ENCODE assay signal across 1 cellular context in genomic region chr12:23055004-23055403, GRCh38.
TF ChIP-seq lines count a peak whose summit lies in the region.

No MANE protein-coding gene starts in this region.

TF ChIP-seq in HepG2, 621 proteins besides CTCF, POLR2A, EP300 and RAD21 (continued from another document):
- peak; percentile 97 for TF ChIP-seq THRA (CRISPR knock-in tag; IDR thresholded peaks at IDR 0.05; ENCODE audit: borderline replicate concordance)
- TF ChIP-seq ZNF615 (CRISPR knock-in tag; IDR thresholded peaks at IDR 0.05; ENCODE audit: borderline replicate concordance): no peak
- peak; percentile 76 for TF ChIP-seq STAG1 (CRISPR knock-in tag; IDR thresholded peaks at IDR 0.05)
- no peak for TF ChIP-seq MED8 (CRISPR knock-in tag; IDR thresholded peaks at IDR 0.05; ENCODE audit: insufficient replicate concordance)
- TF ChIP-seq ZSCAN31 (CRISPR knock-in tag; IDR thresholded peaks at IDR 0.05; ENCODE audit: low read depth): no peak
- no peak for TF ChIP-seq ZNF780A (CRISPR knock-in tag; IDR thresholded peaks at IDR 0.05)
- TF ChIP-seq SMC3 (IDR thresholded peaks at IDR 0.05; ENCODE audit: low read length): peak; percentile 51
- TF ChIP-seq EED (CRISPR knock-in tag; IDR thresholded peaks at IDR 0.05): no peak
- TF ChIP-seq JUND (CRISPR knock-in tag; IDR thresholded peaks at IDR 0.05): no peak
